ENCODE assay signal across 1 cellular context in the genomic region with DNA sequence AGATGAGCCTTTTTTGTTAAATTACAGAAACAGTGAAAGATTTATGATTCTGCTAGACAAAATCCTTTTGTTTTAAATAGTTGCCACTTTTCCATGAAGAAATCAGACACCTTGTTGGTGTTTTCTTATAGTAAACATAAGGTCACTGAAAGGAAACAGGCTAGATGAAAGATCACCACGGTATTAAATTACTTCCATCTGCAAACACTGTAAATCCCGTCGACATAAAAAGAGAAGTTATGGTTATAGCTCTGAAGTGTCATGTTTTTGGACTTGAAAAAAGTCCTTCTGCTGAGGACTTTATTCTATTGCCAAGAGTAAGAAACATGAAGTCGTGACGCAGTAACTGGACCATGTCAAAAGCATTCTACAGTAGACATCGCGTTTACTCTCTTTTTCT.
TF ChIP-seq lines count a peak whose summit lies in the region.

No MANE protein-coding gene starts in this region.

TF ChIP-seq in IMR-90, 13 proteins besides CTCF, POLR2A, EP300 and RAD21:
- TF ChIP-seq FOS (IDR thresholded peaks at IDR 0.05; ENCODE audit: low read depth, low read length), result no peak
- TF ChIP-seq CEBPB (IDR thresholded peaks at IDR 0.05; ENCODE audit: low read depth, low read length), result no peak
- no peak for TF ChIP-seq ELK1 (IDR thresholded peaks at IDR 0.05; ENCODE audit: borderline replicate concordance, low read depth, low read length)
- TF ChIP-seq USF2 (IDR thresholded peaks at IDR 0.05; ENCODE audit: low read depth, low read length), result no peak
- no peak for TF ChIP-seq RCOR1 (IDR thresholded peaks at IDR 0.05; ENCODE audit: insufficient replicate concordance, low read length)
- TF ChIP-seq CHD1 (IDR thresholded peaks at IDR 0.05; ENCODE audit: low read depth, low read length), result no peak
- no peak for TF ChIP-seq RFX5 (IDR thresholded peaks at IDR 0.05; ENCODE audit: low read depth, low read length)
- no peak for TF ChIP-seq MAFK (IDR thresholded peaks at IDR 0.05; ENCODE audit: low read depth, low read length)
- no peak for TF ChIP-seq NFE2L2 (IDR thresholded peaks at IDR 0.05; ENCODE audit: low read depth, low read length)
- TF ChIP-seq MAZ (IDR thresholded peaks at IDR 0.05; ENCODE audit: borderline replicate concordance, low read depth, low read length), result no peak
- TF ChIP-seq BHLHE40 (IDR thresholded peaks at IDR 0.05; ENCODE audit: low read depth, low read length), result no peak
- no peak for TF ChIP-seq MXI1 (IDR thresholded peaks at IDR 0.05; ENCODE audit: borderline replicate concordance, low read depth, low read length)
- TF ChIP-seq SMC3 (IDR thresholded peaks at IDR 0.05; ENCODE audit: low read depth, low read length), result no peak
TF ChIP-seq in IMR-90: peak in this region for 0.
